10 cellular contexts compared by ENCODE assay signal in genomic region chr19:47509973-47510372, GRCh38. TPM values are rescaled to one million over a fixed set of nuclear protein-coding genes. Genes with fewer than 3 reads are reported as not detected.
DNase-seq lines count a peak whose midpoint lies in the region; ATAC-seq and TF ChIP-seq lines count a peak whose summit lies in the region.
"Had no signal": no experiment of that assay in that cellular context is flagged by ENCODE, and none has a peak within 500 bp of the region (broad histone marks: within the 10 kb centered on the region; RNA-seq: fewer than 3 reads in every experiment).

No MANE protein-coding gene starts in this region.

- H3K9me3 ChIP-seq in CD4-positive, alpha-beta memory T cell (ENCODE audit: control insufficient read depth in 1 of 2, low read length in 2 of 2), result no peaks in the 10 kb centered on the region
- H3K9me3 ChIP-seq in adrenal gland (replicated peaks in 1 of 3) (no peaks in the 10 kb centered on the region), heart right ventricle (no peaks in the 10 kb centered on the region)
- H3K9me3 ChIP-seq: BE2C had no signal

- peaks cover 4 to 37% of the 10 kb centered on the region in 2 donors for H3K36me3 Mint-ChIP-seq in CD4-positive, alpha-beta memory T cell
- H3K36me3 Mint-ChIP-seq in progenitor cell of endocrine pancreas (ENCODE audit: insufficient read depth), result no peaks in the 10 kb centered on the region
- peaks cover 3 to 4% of the 10 kb centered on the region in 2 donors for H3K36me3 Mint-ChIP-seq in activated T-cell treated with anti-CD3 and anti-CD28 coated beads, Interleukin-2, amount 50 U/mL, for 72 hours (ENCODE audit: insufficient read depth in 2 of 2)

- TF ChIP-seq CTCF in adrenal gland (IDR thresholded peaks at IDR 0.05), result no peak
- TF ChIP-seq CTCF in heart right ventricle (IDR thresholded peaks at IDR 0.05), result no peak
- TF ChIP-seq CTCF in progenitor cell of endocrine pancreas (IDR thresholded peaks at IDR 0.05; ENCODE audit: unreplicated experiment), result no peak

- H3K4me3 Mint-ChIP-seq in CD4-positive, alpha-beta memory T cell, result peak overlapping the region in 1 of 8 donors; percentile 50
- peak overlapping the region; percentile 3 for H3K4me3 Mint-ChIP-seq in progenitor cell of endocrine pancreas (ENCODE audit: low read depth)
- no peak overlapping the region for H3K4me3 Mint-ChIP-seq in activated T-cell treated with anti-CD3 and anti-CD28 coated beads, Interleukin-2, amount 50 U/mL, for 72 hours
- H3K4me3 Mint-ChIP-seq: activated naive CD4-positive, alpha-beta T cell treated with anti-CD3 and anti-CD28 coated beads for 36 hours had no signal

- H3K4me3 ChIP-seq in CD4-positive, alpha-beta memory T cell (ENCODE audit: low read length in 2 of 2), result no peak overlapping the region
- no peak overlapping the region for H3K4me3 ChIP-seq in adrenal gland
- peak overlapping the region in 1 of 10 donors; percentile 16 for H3K4me3 ChIP-seq in heart right ventricle

- H3K27me3 ChIP-seq in CD4-positive, alpha-beta memory T cell (ENCODE audit: insufficient read depth, low read length), result no peaks in the 10 kb centered on the region
- no peaks in the 10 kb centered on the region for H3K27me3 ChIP-seq in adrenal gland
- no peaks in the 10 kb centered on the region for H3K27me3 ChIP-seq in heart right ventricle
- H3K27me3 ChIP-seq: BE2C had no signal

- H3K4me1 ChIP-seq in CD4-positive, alpha-beta memory T cell (ENCODE audit: insufficient read depth, low read length), result peaks cover 54% of the 10 kb centered on the region
- H3K4me1 ChIP-seq in adrenal gland (replicated peaks in 1 of 2), result peaks cover 73 to 83% of the 10 kb centered on the region in 2 donors
- H3K4me1 ChIP-seq in heart right ventricle, result peaks cover 43 to 94% (median 85%) of the 10 kb centered on the region in 9 donors

- POLR2A ChIA-PET in CD4-positive, alpha-beta memory T cell (lab: Charles Lee; ENCODE audit: partially characterized antibody), result interaction anchor here (1.1 to 3.4 kb wide), 3 partner anchors 12 to 26 kb away, joined by 3 to 15 read pairs (median 3); partner anchors contain the start of gene KPTN

- ATAC-seq in heart right ventricle (peak in 4 of 8 donors; percentile 25 to 42 (median 32)), HG03159 (IDR thresholded peaks at IDR 0.05; ENCODE audit: unreplicated experiment) (no peak)
- no peak for ATAC-seq in activated T-cell treated with anti-CD3 and anti-CD28 coated beads, Interleukin-2, amount 50 U/mL, for 72 hours (replicated peaks in 1 of 2)

- no peaks in the 10 kb centered on the region for H3K27me3 Mint-ChIP-seq in CD4-positive, alpha-beta memory T cell
- H3K27me3 Mint-ChIP-seq in progenitor cell of endocrine pancreas, result no peaks in the 10 kb centered on the region
- no peaks in the 10 kb centered on the region for H3K27me3 Mint-ChIP-seq in activated T-cell treated with anti-CD3 and anti-CD28 coated beads, Interleukin-2, amount 50 U/mL, for 72 hours (ENCODE audit: low read depth)

- peak in 1 of 2 donors; percentile 37 for TF ChIP-seq POLR2A in adrenal gland (IDR thresholded peaks at IDR 0.05)

- WGBS in adrenal gland, 4 donors, result 23 to 39% (median 32%) methylated on average over 5 to 8 of the region's 8 CpGs
- 41 to 47% methylated on average over 8 of the region's 8 CpGs for WGBS in heart right ventricle, 2 donors

- peak overlapping the region in 4 of 7 donors; percentile 42 to 84 (median 58) for H3K27ac Mint-ChIP-seq in CD4-positive, alpha-beta memory T cell
- no peak overlapping the region for H3K27ac Mint-ChIP-seq in progenitor cell of endocrine pancreas
- H3K27ac Mint-ChIP-seq in activated T-cell treated with anti-CD3 and anti-CD28 coated beads, Interleukin-2, amount 50 U/mL, for 72 hours, result no peak overlapping the region
- H3K27ac Mint-ChIP-seq: activated naive CD4-positive, alpha-beta T cell treated with anti-CD3 and anti-CD28 coated beads for 36 hours had no signal

- DNase-seq in CD4-positive, alpha-beta memory T cell, result no peak
- peak; percentile 67 to 85 (median 80) for DNase-seq in adrenal gland
- no peak for DNase-seq in heart right ventricle
- no peak for DNase-seq in progenitor cell of endocrine pancreas (ENCODE audit: low spot score, unreplicated experiment)
- no peak for DNase-seq in H4 (ENCODE audit: low spot score)
- no peak for DNase-seq in NCI-H2196 (lab: John Stamatoyannopoulos, UW; ENCODE audit: unreplicated experiment)
- DNase-seq in activated T-cell treated with anti-CD3 and anti-CD28 coated beads, Interleukin-2, amount 50 U/mL, for 72 hours, result no peak
- DNase-seq: activated naive CD4-positive, alpha-beta T cell treated with anti-CD3 and anti-CD28 coated beads for 36 hours; BE2C had no signal

- H3K36me3 ChIP-seq in CD4-positive, alpha-beta memory T cell (ENCODE audit: insufficient read depth, low read length), result peaks cover 5% of the 10 kb centered on the region
- no peaks in the 10 kb centered on the region for H3K36me3 ChIP-seq in adrenal gland (replicated peaks in 1 of 2)
- H3K36me3 ChIP-seq in heart right ventricle, result peaks cover 0 to 23% (median 0%) of the 10 kb centered on the region in 9 donors

- peaks cover 40 to 71% (median 50%) of the 10 kb centered on the region in 4 donors for H3K4me1 Mint-ChIP-seq in CD4-positive, alpha-beta memory T cell
- H3K4me1 Mint-ChIP-seq in progenitor cell of endocrine pancreas (ENCODE audit: low read depth), result peaks cover 33% of the 10 kb centered on the region
- peaks cover 45% of the 10 kb centered on the region for H3K4me1 Mint-ChIP-seq in activated T-cell treated with anti-CD3 and anti-CD28 coated beads, Interleukin-2, amount 50 U/mL, for 72 hours (ENCODE audit: low read depth)

- no peak overlapping the region for H3K27ac ChIP-seq in CD4-positive, alpha-beta memory T cell (ENCODE audit: low read depth, low read length)
- H3K27ac ChIP-seq in adrenal gland, result peak overlapping the region; percentile 49 to 100 (median 87)
- peak overlapping the region in 9 of 10 donors; percentile 60 to 99 (median 96) for H3K27ac ChIP-seq in heart right ventricle

- CTCF ChIA-PET in CD4-positive, alpha-beta memory T cell (lab: Charles Lee; ENCODE audit: partially characterized antibody), result interaction anchor here (1.7 to 1.9 kb wide), 2 partner anchors 26 to 73 kb away, joined by 5 to 7 read pairs; partner anchors contain the start of gene KPTN

- peaks cover 0 to 7% (median 0%) of the 10 kb centered on the region in 8 donors for H3K9me3 Mint-ChIP-seq in CD4-positive, alpha-beta memory T cell
- H3K9me3 Mint-ChIP-seq in progenitor cell of endocrine pancreas (ENCODE audit: low read depth), result no peaks in the 10 kb centered on the region
- H3K9me3 Mint-ChIP-seq in activated T-cell treated with anti-CD3 and anti-CD28 coated beads, Interleukin-2, amount 50 U/mL, for 72 hours, result no peaks in the 10 kb centered on the region
- H3K9me3 Mint-ChIP-seq: activated naive CD4-positive, alpha-beta T cell treated with anti-CD3 and anti-CD28 coated beads for 36 hours had no signal

- intact Hi-C loops in CD4-positive, alpha-beta memory T cell (cut with micrococcal nuclease), result no loop called here
- intact Hi-C loops in adrenal gland (cut with DNase I) (loop anchor here in 1 of 2 donors (10.0 kb wide), 1 partner anchor 185 kb away; no protein-coding TSS in a partner anchor), heart right ventricle (cut with DNase I) (loop anchor here in 6 of 10 donors (5.0 to 10.0 kb wide), 6 partner anchors 73 to 187 kb away; partner anchors contain the start of gene BICRA (in 2 of the 6))

RNA-seq across cellular contexts. Expression of gene NAPA, which starts 4.9 kb away (rescaled TPM):
- 10 to 100 TPM; 84.1 to 88.1 TPM for total RNA-seq in CD4-positive, alpha-beta memory T cell
- polyA plus RNA-seq in CD4-positive, alpha-beta memory T cell, result 100 to 1,000 TPM in 1 of 2 donors, 10 to 100 TPM in 1; 90.8 to 129 TPM
- total RNA-seq in adrenal gland (100 to 1,000 TPM; 162 to 481 (median 269) TPM), heart right ventricle (100 to 1,000 TPM; 115 to 183 (median 121) TPM), progenitor cell of endocrine pancreas (77.8 and 80.0 TPM in 2 replicates)
- polyA plus RNA-seq in adrenal gland (100 to 1,000 TPM; 200 to 283 (median 244) TPM), heart right ventricle (100 to 1,000 TPM; 133 to 135 TPM)
- total RNA-seq in H4 (2014; rRNA removed; shearing (Covaris generic)), result 125 and 135 TPM in 2 replicates
- 10 to 100 TPM; 64.4 to 71.5 TPM for total RNA-seq in activated T-cell treated with anti-CD3 and anti-CD28 coated beads, Interleukin-2, amount 50 U/mL, for 72 hours

RNA-seq across cellular contexts. Expression of gene KPTN, which starts 26.0 kb away (rescaled TPM):
- total RNA-seq in CD4-positive, alpha-beta memory T cell, result 1 to 10 TPM; 4.0 to 4.3 TPM
- 10 to 100 TPM in 1 of 2 donors, 1 to 10 TPM in 1; 4.8 to 10.6 TPM for polyA plus RNA-seq in CD4-positive, alpha-beta memory T cell
- total RNA-seq in adrenal gland, result 10 to 100 TPM in 4 of 8 donors, 1 to 10 TPM in 4; 2.9 to 25.6 (median 9.9) TPM
- 100 to 1,000 TPM in 1 of 3 donors, 10 to 100 TPM in 1, 1 to 10 TPM in 1; 7.3 to 121 (median 37.5) TPM for polyA plus RNA-seq in adrenal gland
- 10 to 100 TPM in 3 of 10 donors, 1 to 10 TPM in 7; 4.0 to 11.8 (median 8.1) TPM for total RNA-seq in heart right ventricle
- polyA plus RNA-seq in heart right ventricle, result 10 to 100 TPM; 11.1 to 35.6 TPM
- total RNA-seq in progenitor cell of endocrine pancreas, result 29.9 and 30.5 TPM in 2 replicates
- 9.2 and 10.6 TPM in 2 replicates for total RNA-seq in H4 (2014; rRNA removed; shearing (Covaris generic))
- total RNA-seq in activated T-cell treated with anti-CD3 and anti-CD28 coated beads, Interleukin-2, amount 50 U/mL, for 72 hours, result 10 to 100 TPM in 1 of 2 donors, 1 to 10 TPM in 1; 7.2 to 10.5 TPM

RNA-seq across cellular contexts. Expression of gene SLC8A2, which starts 38.3 kb away (rescaled TPM):
- total RNA-seq in CD4-positive, alpha-beta memory T cell, result not detected
- not detected for polyA plus RNA-seq in CD4-positive, alpha-beta memory T cell
- 1 to 10 TPM in 4 of 8 donors, under 1 TPM in 1, not detected in 3; 0.36 to 6.1 (median 4.2) TPM for total RNA-seq in adrenal gland
- polyA plus RNA-seq in adrenal gland, result 1 to 10 TPM in 2 of 3 donors, under 1 TPM in 1; 0.74 to 3.1 (median 3.0) TPM
- under 1 TPM in 7 of 10 donors, not detected in 3; 0.11 to 0.64 (median 0.15) TPM for total RNA-seq in heart right ventricle
- polyA plus RNA-seq in heart right ventricle, result under 1 TPM; 0.03 to 0.22 TPM
- total RNA-seq in progenitor cell of endocrine pancreas, result 1.2 and 1.4 TPM in 2 replicates
- 0.19 TPM in 1 of 2 replicates, not detected in the other for total RNA-seq in H4 (2014; rRNA removed; shearing (Covaris generic))
- under 1 TPM; 0.17 to 0.97 TPM for total RNA-seq in activated T-cell treated with anti-CD3 and anti-CD28 coated beads, Interleukin-2, amount 50 U/mL, for 72 hours
- total RNA-seq: activated naive CD4-positive, alpha-beta T cell treated with anti-CD3 and anti-CD28 coated beads for 36 hours had no signal

Comparison
In these comparisons a context has a peak if more than half of its experiments do, and no peak if none do; other contexts are left out.
1. DNase-seq: peak in adrenal gland (7 of 7); none in CD4-positive, alpha-beta memory T cell (0 of 5), heart right ventricle (0 of 2), progenitor cell of endocrine pancreas (single experiment), H4 (single experiment), NCI-H2196 (single experiment) and activated T-cell treated with anti-CD3 and anti-CD28 coated beads, Interleukin-2, amount 50 U/mL, for 72 hours (0 of 2).
2. H3K27ac Mint-ChIP-seq: peak in CD4-positive, alpha-beta memory T cell (4 of 7); none in progenitor cell of endocrine pancreas (single experiment) and activated T-cell treated with anti-CD3 and anti-CD28 coated beads, Interleukin-2, amount 50 U/mL, for 72 hours (single experiment).